9 cellular contexts compared by ENCODE assay signal in the genomic region with DNA sequence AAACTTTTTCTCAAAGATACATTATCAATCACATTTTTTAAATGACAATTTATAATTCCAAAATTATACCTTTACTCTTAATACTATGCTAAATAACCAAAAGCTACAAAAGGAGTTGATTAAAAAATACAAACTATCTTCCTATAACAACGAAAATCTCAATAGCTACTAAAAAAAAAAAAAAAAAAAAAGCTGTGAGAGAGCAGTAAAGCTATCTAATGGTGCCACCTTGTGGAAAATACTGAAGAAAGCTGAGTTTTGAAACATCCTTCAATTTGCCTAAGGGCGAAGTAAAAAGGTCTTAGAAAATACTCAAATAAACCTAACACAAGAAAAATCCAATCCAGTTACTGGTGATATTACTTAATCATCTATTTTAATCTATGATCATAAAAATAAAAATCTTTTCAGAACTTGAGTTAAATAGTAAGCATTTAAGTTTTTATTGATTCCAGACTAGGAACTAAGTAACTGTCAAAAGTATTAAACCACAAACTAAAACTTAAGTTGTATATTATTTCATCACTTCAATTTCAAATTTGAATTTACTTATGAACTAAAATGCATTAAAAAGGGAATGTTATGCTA. TPM values are rescaled to one million over a fixed set of nuclear protein-coding genes. Genes with fewer than 3 reads are reported as not detected.
DNase-seq lines count a peak whose midpoint lies in the region; FAIRE-seq and TF ChIP-seq lines count a peak whose summit lies in the region.
"Not testable (repeated sequence)": the region's sequence is repeated elsewhere in the genome, so short reads cannot be mapped to it uniquely, and the experiment has no call there.
"Had no signal": no experiment of that assay in that cellular context is flagged by ENCODE, and none has a peak within 500 bp of the region (broad histone marks: within the 10 kb centered on the region; RNA-seq: fewer than 3 reads in every experiment).

No MANE protein-coding gene starts in this region.

- dilution Hi-C loops in keratinocyte (cut with MboI; ENCODE audit: extremely low pct_ligation_motif_present, low sequenced_read_pairs): not testable (repeated sequence)

- FAIRE-seq in A204.1 (lab: Jason Lieb, UNC) (peak; percentile 100), TTC549 (lab: Jason Lieb, UNC) (peak; percentile 99), endometrium (lab: Jason Lieb, UNC) (peak; percentile 99), keratinocyte (lab: Jason Lieb, UNC) (peak; percentile 34)

- H2AFZ ChIP-seq in Karpas-422 (ENCODE audit: low read length); keratinocyte (ENCODE audit: control insufficient read depth, low read length): not testable (repeated sequence)

- not testable (repeated sequence) for H3K4me3 Mint-ChIP-seq in osteocyte (ENCODE audit: unreplicated experiment)

- H3K36me3 Mint-ChIP-seq in osteocyte (ENCODE audit: unreplicated experiment): not testable (repeated sequence)

- not testable (repeated sequence) for H3K9me2 ChIP-seq in Karpas-422 (replicated peaks; ENCODE audit: insufficient read depth, low read length)

- DNase-seq in EH (ENCODE audit: low read depth): peak; percentile 29
- DNase-seq in Karpas-422: peak; percentile 69
- peak; percentile 47 for DNase-seq in NCI-H69 (lab: John Stamatoyannopoulos, UW)
- not testable (repeated sequence) for DNase-seq in keratinocyte (ENCODE audit: low read depth, low spot score); osteocyte (ENCODE audit: extremely low spot score, unreplicated experiment)

- H4K20me1 ChIP-seq in Karpas-422 (ENCODE audit: insufficient read depth, low read depth, low read length); keratinocyte (ENCODE audit: control insufficient read depth, extremely low read depth, insufficient read depth, low read length): not testable (repeated sequence)

- H3K9me1 ChIP-seq in keratinocyte (ENCODE audit: control insufficient read depth, extremely low read depth, insufficient read depth, low read length): not testable (repeated sequence)

- not testable (repeated sequence) for H3K4me2 ChIP-seq in Karpas-422 (ENCODE audit: low read depth, low read length, poor library complexity, severe bottlenecking); keratinocyte (ENCODE audit: control insufficient read depth, extremely low read depth, insufficient read depth, low read depth, low read length)

- not testable (repeated sequence) for TF ChIP-seq CTCF in keratinocyte (optimal IDR thresholded peaks at IDR 0.05 in 1 of 3, IDR thresholded peaks at IDR 0.05 in 1 of 3, conservative IDR thresholded peaks at IDR 0.05 in 1 of 3; ENCODE audit: extremely low read depth in 1 of 3, insufficient read depth in 2 of 3, low read length in 3 of 3)
- TF ChIP-seq CTCF in osteocyte (IDR thresholded peaks at IDR 0.05): peak; percentile 55

- not testable (repeated sequence) for H3K4me1 ChIP-seq in Karpas-422 (ENCODE audit: low read length); keratinocyte (ENCODE audit: control insufficient read depth, extremely low read depth, insufficient read depth, low read length)

- H3K36me3 ChIP-seq in Karpas-422 (ENCODE audit: insufficient read depth, low read length); keratinocyte (ENCODE audit: control insufficient read depth in 2 of 2, extremely low read depth in 1 of 2, insufficient read depth in 2 of 2, low read length in 2 of 2): not testable (repeated sequence)

- not testable (repeated sequence) for H3K27me3 ChIP-seq in Karpas-422 (ENCODE audit: low read length); keratinocyte (ENCODE audit: control insufficient read depth, extremely low read depth, insufficient read depth, low read length)

- not testable (repeated sequence) for H3K4me1 Mint-ChIP-seq in osteocyte (ENCODE audit: unreplicated experiment)

- not testable (repeated sequence) for H3K9ac ChIP-seq in Karpas-422 (ENCODE audit: low read length); keratinocyte (ENCODE audit: control insufficient read depth, extremely low read depth, insufficient read depth, low read length)

- not testable (repeated sequence) for H3K9me3 Mint-ChIP-seq in osteocyte (ENCODE audit: unreplicated experiment)

- H3K27me3 Mint-ChIP-seq in osteocyte (ENCODE audit: unreplicated experiment): not testable (repeated sequence)

- not testable (repeated sequence) for H3K79me2 ChIP-seq in Karpas-422 (ENCODE audit: low read length); keratinocyte (ENCODE audit: control insufficient read depth, insufficient read depth, low read length)

- not testable (repeated sequence) for H3K9me3 ChIP-seq in Karpas-422 (ENCODE audit: low read length); keratinocyte (ENCODE audit: control insufficient read depth, low read depth, low read length)

- H3K27ac ChIP-seq in Karpas-422 (ENCODE audit: low read length); keratinocyte (ENCODE audit: control insufficient read depth, insufficient read depth, low read length): not testable (repeated sequence)

- H3K27ac Mint-ChIP-seq in osteocyte (ENCODE audit: unreplicated experiment): not testable (repeated sequence)

- H3K4me3 ChIP-seq in Karpas-422 (ENCODE audit: low read length); keratinocyte (ENCODE audit: control insufficient read depth in 2 of 3, extremely low read depth in 1 of 3, insufficient read depth in 2 of 3, low read depth in 1 of 3, low read length in 3 of 3): not testable (repeated sequence)

RNA-seq across cellular contexts. Expression of a gene that starts 9.6 kb away (rescaled TPM):
- 3.9 and 14.6 TPM in 2 replicates for total RNA-seq in Karpas-422 (2014; rRNA removed; shearing (Covaris generic); ENCODE audit: low replicate concordance)
- polyA plus RNA-seq in keratinocyte: 3.0 to 5.7 TPM (median 5.2 TPM) in 3 replicates
- 20.4 TPM for polyA plus RNA-seq in keratinocyte (2011; ENCODE audit: low read depth)
- 1.7 and 2.6 TPM in 2 replicates for polyA plus RNA-seq in keratinocyte (2011; cell fraction: cytosol; rRNA removed)
- polyA plus RNA-seq in keratinocyte (2011; cell fraction: nucleus; rRNA removed): 19.9 and 20.4 TPM in 2 replicates
- polyA plus RNA-seq in keratinocyte (2012; ENCODE audit: low replicate concordance): 1.3 and 8.8 TPM in 2 replicates
- polyA minus RNA-seq in keratinocyte: 0.26 to 6.6 TPM (median 2.5 TPM) in 3 replicates
- not detected for polyA minus RNA-seq in keratinocyte (2011; cell fraction: cytosol; rRNA and poly(A)+ RNA removed)
- polyA minus RNA-seq in keratinocyte (2011; cell fraction: nucleus; rRNA and poly(A)+ RNA removed): 4.2 and 9.8 TPM in 2 replicates
- total RNA-seq in osteocyte: 3.3 and 5.1 TPM in 2 replicates

RNA-seq across cellular contexts. Expression of a gene that starts 50.5 kb away (rescaled TPM):
- not detected in 2 replicates for total RNA-seq in Karpas-422 (2014; rRNA removed; shearing (Covaris generic); ENCODE audit: low replicate concordance)
- polyA plus RNA-seq in keratinocyte: 0.08 TPM in 1 of 3 replicates, not detected in the others
- not detected for polyA plus RNA-seq in keratinocyte (2011; ENCODE audit: low read depth)
- not detected in 2 replicates for polyA plus RNA-seq in keratinocyte (2011; cell fraction: cytosol; rRNA removed)
- not detected in 2 replicates for polyA plus RNA-seq in keratinocyte (2011; cell fraction: nucleus; rRNA removed)
- polyA plus RNA-seq in keratinocyte (2012; ENCODE audit: low replicate concordance): not detected in 2 replicates
- not detected in 3 replicates for polyA minus RNA-seq in keratinocyte
- polyA minus RNA-seq in keratinocyte (2011; cell fraction: cytosol; rRNA and poly(A)+ RNA removed): not detected
- not detected in 2 replicates for polyA minus RNA-seq in keratinocyte (2011; cell fraction: nucleus; rRNA and poly(A)+ RNA removed)
- 0.99 TPM in 1 of 2 replicates, not detected in the other for total RNA-seq in osteocyte
- polyA plus RNA-seq: IgD-negative memory B cell had no signal
